Comparison of ENCODE assay signal across 16 cellular contexts in genomic region chr9:135925496-135926133, GRCh38. TPM values are rescaled to one million over a fixed set of nuclear protein-coding genes. Genes with fewer than 3 reads are reported as not detected.
DNase-seq lines count a peak whose midpoint lies in the region; ATAC-seq and TF ChIP-seq lines count a peak whose summit lies in the region.
"Had no signal": no experiment of that assay in that cellular context is flagged by ENCODE, and none has a peak within 500 bp of the region (broad histone marks: within the 10 kb centered on the region; RNA-seq: fewer than 3 reads in every experiment).

No MANE protein-coding gene starts in this region.

- peak; percentile 69 for ATAC-seq in stimulated activated effector memory CD8-positive, alpha-beta T cell treated with anti-CD3 and anti-CD28 coated beads, Interleukin-12 subunit alpha, Interleukin-12 subunit beta, amount 100 ng/mL, for 72 hours
- no peak for ATAC-seq in HG02798 (IDR thresholded peaks at IDR 0.05; ENCODE audit: poor library complexity, unreplicated experiment)
- ATAC-seq: mucosa of descending colon had no signal

- peaks cover 13% of the 10 kb centered on the region for H4K20me1 ChIP-seq in osteoblast (ENCODE audit: insufficient read depth, low read length)

- H3K4me2 ChIP-seq in osteoblast (ENCODE audit: insufficient read depth, low read length) (no peak overlapping the region), mesendoderm (ENCODE audit: low read length) (no peak overlapping the region)
- H3K4me2 ChIP-seq: SK-N-SH had no signal

- no peak for TF ChIP-seq CTCF in osteoblast (IDR thresholded peaks at IDR 0.05; ENCODE audit: extremely low read depth, low read depth, low read length)

- peak overlapping the region; percentile 92 for H3K27ac Mint-ChIP-seq in stimulated activated effector memory CD8-positive, alpha-beta T cell treated with anti-CD3 and anti-CD28 coated beads, Interleukin-12 subunit alpha, Interleukin-12 subunit beta, amount 100 ng/mL, for 72 hours

- H3K79me2 ChIP-seq in osteoblast (ENCODE audit: insufficient read depth, low read length), result no peaks in the 10 kb centered on the region
- no peaks in the 10 kb centered on the region for H3K79me2 ChIP-seq in mesendoderm (ENCODE audit: control insufficient read depth, insufficient read depth, low read length)

- peaks cover 23% of the 10 kb centered on the region for H3K36me3 Mint-ChIP-seq in stimulated activated effector memory CD8-positive, alpha-beta T cell treated with anti-CD3 and anti-CD28 coated beads, Interleukin-12 subunit alpha, Interleukin-12 subunit beta, amount 100 ng/mL, for 72 hours

- H3K27ac ChIP-seq in osteoblast (ENCODE audit: low read depth, low read length), result no peak overlapping the region
- no peak overlapping the region for H3K27ac ChIP-seq in mesendoderm (ENCODE audit: low read depth, low read length)

- no peak overlapping the region for H4K8ac ChIP-seq in mesendoderm (ENCODE audit: low read depth, low read length)

- no CpG with 5 or more reads among the region's 19 CpGs for WGBS in mesendoderm (ENCODE audit: extremely low coverage, insufficient coverage, low lambda C conversion rate)

- H3K9me3 Mint-ChIP-seq in stimulated activated effector memory CD8-positive, alpha-beta T cell treated with anti-CD3 and anti-CD28 coated beads, Interleukin-12 subunit alpha, Interleukin-12 subunit beta, amount 100 ng/mL, for 72 hours, result no peaks in the 10 kb centered on the region

- no peak overlapping the region for H2BK120ac ChIP-seq in mesendoderm (ENCODE audit: low read depth, low read length)

- H3K9ac ChIP-seq in mesendoderm (ENCODE audit: low read length), result no peak overlapping the region
- H3K9ac ChIP-seq: SK-N-SH had no signal

- peaks cover 52% of the 10 kb centered on the region for H3K4me1 Mint-ChIP-seq in stimulated activated effector memory CD8-positive, alpha-beta T cell treated with anti-CD3 and anti-CD28 coated beads, Interleukin-12 subunit alpha, Interleukin-12 subunit beta, amount 100 ng/mL, for 72 hours

- H3K56ac ChIP-seq in mesendoderm (ENCODE audit: low read length), result no peak overlapping the region

- H3K18ac ChIP-seq in mesendoderm (ENCODE audit: low read length), result no peak overlapping the region

- no peak overlapping the region for H2AK5ac ChIP-seq in mesendoderm (ENCODE audit: low read length)

- H2AFZ ChIP-seq in osteoblast (ENCODE audit: low read length), result no peak overlapping the region

- H3K4me3 ChIP-seq in osteoblast (ENCODE audit: insufficient read depth, low read length), result no peak overlapping the region
- no peak overlapping the region for H3K4me3 ChIP-seq in mesendoderm (ENCODE audit: low read length)
- H3K4me3 ChIP-seq: MG63, mucosa of descending colon, skin epidermis had no signal

- peak overlapping the region; percentile 58 for H3K4me3 Mint-ChIP-seq in stimulated activated effector memory CD8-positive, alpha-beta T cell treated with anti-CD3 and anti-CD28 coated beads, Interleukin-12 subunit alpha, Interleukin-12 subunit beta, amount 100 ng/mL, for 72 hours

- no peak overlapping the region for H3K23ac ChIP-seq in mesendoderm (ENCODE audit: low read length)

- peaks cover 12% of the 10 kb centered on the region for H3K4me1 ChIP-seq in osteoblast (ENCODE audit: insufficient read depth, low read length)
- no peaks in the 10 kb centered on the region for H3K4me1 ChIP-seq in mesendoderm (ENCODE audit: control insufficient read depth, low read depth, low read length)

- H3K79me1 ChIP-seq in mesendoderm (ENCODE audit: low read length), result peaks cover 1% of the 10 kb centered on the region

- no peak overlapping the region for H2BK15ac ChIP-seq in mesendoderm (replicated peaks; ENCODE audit: low read depth)

- no peak overlapping the region for H2BK5ac ChIP-seq in mesendoderm (ENCODE audit: low read length)

- no peaks in the 10 kb centered on the region for H3K27me3 ChIP-seq in osteoblast (ENCODE audit: insufficient read depth, low read length)
- no peaks in the 10 kb centered on the region for H3K27me3 ChIP-seq in mesendoderm (ENCODE audit: insufficient read depth, low read length, poor library complexity)
- H3K27me3 ChIP-seq: MG63 had no signal

- no peak overlapping the region for H4K5ac ChIP-seq in mesendoderm (ENCODE audit: low read length)

- H3K4ac ChIP-seq in mesendoderm (ENCODE audit: low read depth, low read length), result no peak overlapping the region

- H3K36me3 ChIP-seq in osteoblast (ENCODE audit: insufficient read depth, low read length), result no peaks in the 10 kb centered on the region
- no peaks in the 10 kb centered on the region for H3K36me3 ChIP-seq in mesendoderm (ENCODE audit: control insufficient read depth, insufficient read depth, low read length)
- H3K36me3 ChIP-seq: MG63 had no signal

- H3K9me3 ChIP-seq in osteoblast (ENCODE audit: low read depth, low read length), result no peaks in the 10 kb centered on the region
- H3K9me3 ChIP-seq: MG63, mucosa of descending colon, SK-N-SH had no signal

- peak; percentile 64 to 65 for DNase-seq in activated CD4-positive, alpha-beta T cell treated with anti-CD3 and anti-CD28 coated beads for 24 hours (ENCODE audit: low read depth in 2 of 2)
- DNase-seq in activated CD4-positive, alpha-beta T cell treated with anti-CD3 and anti-CD28 coated beads for 1 hour, result no peak
- DNase-seq in activated T-helper 9 cell treated with anti-CD3 and anti-CD28 coated beads, Interleukin-2, amount 50 U/mL, for 16 hours (ENCODE audit: low read depth), result peak; percentile 66
- DNase-seq in osteoblast (ENCODE audit: insufficient read length, low spot score, missing footprints) (peak; percentile 70), NCI-H1092 (lab: John Stamatoyannopoulos, UW) (no peak), mesendoderm (no peak)
- peak; percentile 59 to 82 for DNase-seq in stimulated activated effector memory CD8-positive, alpha-beta T cell treated with anti-CD3 and anti-CD28 coated beads, Interleukin-12 subunit alpha, Interleukin-12 subunit beta, amount 100 ng/mL, for 72 hours (ENCODE audit: low spot score in 2 of 2)
- DNase-seq: DMS53; effector CD4-positive, alpha-beta T cell; hippocampal formation; MG63; NCI-H510A treated with DMSO at 0.1 percent for 48 hours; SK-N-SH had no signal

RNA-seq across cellular contexts. Expression of gene CAMSAP1, which starts 18.3 kb away (rescaled TPM):
- 22.1 and 26.1 TPM in 2 replicates for total RNA-seq in osteoblast
- 24.8 TPM for polyA plus RNA-seq in mesendoderm (2013, experiment 1 of 2)
- polyA plus RNA-seq in mesendoderm (2013, experiment 2 of 2), result 24.2 TPM

RNA-seq across cellular contexts. Expression of gene UBAC1, which starts 35.6 kb away (rescaled TPM):
- total RNA-seq in osteoblast, result 29.0 and 32.1 TPM in 2 replicates
- 43.4 TPM for polyA plus RNA-seq in mesendoderm (2013, experiment 1 of 2)
- polyA plus RNA-seq in mesendoderm (2013, experiment 2 of 2), result 42.5 TPM

Comparison
In these comparisons a context has a peak if more than half of its experiments do, and no peak if none do; other contexts are left out.
1. DNase-seq: peak in activated CD4-positive, alpha-beta T cell treated with anti-CD3 and anti-CD28 coated beads for 24 hours (2 of 2), activated T-helper 9 cell treated with anti-CD3 and anti-CD28 coated beads, Interleukin-2, amount 50 U/mL, for 16 hours (single experiment), osteoblast (single experiment) and stimulated activated effector memory CD8-positive, alpha-beta T cell treated with anti-CD3 and anti-CD28 coated beads, Interleukin-12 subunit alpha, Interleukin-12 subunit beta, amount 100 ng/mL, for 72 hours (2 of 2); none in activated CD4-positive, alpha-beta T cell treated with anti-CD3 and anti-CD28 coated beads for 1 hour (single experiment), NCI-H1092 (single experiment) and mesendoderm (single experiment).